ENCODE assay signal across 18 cellular contexts in the genomic region with DNA sequence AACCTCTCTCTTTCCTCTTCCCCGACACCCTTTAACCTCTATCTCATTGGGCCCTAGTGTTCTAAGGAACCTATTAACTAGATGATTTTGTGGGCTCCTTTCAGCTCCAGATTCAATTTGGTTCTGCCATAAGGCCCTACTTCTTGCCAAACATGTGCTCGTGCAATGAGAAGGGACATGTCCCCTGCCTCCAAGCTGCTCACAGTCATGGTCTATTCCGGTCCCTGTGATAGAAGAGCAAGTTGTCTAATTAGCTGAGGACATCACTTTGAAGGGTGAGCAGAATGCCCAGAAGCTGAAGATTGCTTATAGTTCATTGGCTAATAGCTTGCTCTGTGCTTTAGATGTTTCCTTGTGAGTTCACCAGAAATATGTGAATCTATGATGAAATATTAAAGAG.
DNase-seq lines count a peak whose midpoint lies in the region; ATAC-seq and TF ChIP-seq lines count a peak whose summit lies in the region.
"Had no signal": no experiment of that assay in that cellular context is flagged by ENCODE, and none has a peak within 500 bp of the region (broad histone marks: within the 10 kb centered on the region; RNA-seq: fewer than 3 reads in every experiment).

No MANE protein-coding gene starts in this region.

- H3K27ac ChIP-seq in caudate nucleus (ENCODE audit: low read depth, low read length): peak overlapping the region; percentile 53
- H3K27ac ChIP-seq in dorsolateral prefrontal cortex: peak overlapping the region in 50 of 59 donors; percentile 3 to 85 (median 72)
- H3K27ac ChIP-seq: 22Rv1, BLaER1, C4-2B, GM23248 had no signal

- no peaks in the 10 kb centered on the region for H3K9me3 ChIP-seq in MG63
- H3K9me3 ChIP-seq: BLaER1, Caco-2 had no signal

- in situ Hi-C loops in G401 (cut with HindIII; ENCODE audit: low sequenced_read_pairs): no loop called here

- no peak for TF ChIP-seq CTCF in dorsolateral prefrontal cortex (IDR thresholded peaks at IDR 0.05 in 54 of 56, conservative IDR thresholded peaks at IDR 0.05 in 2 of 56; ENCODE audit: low read depth in 1 of 56, partially characterized antibody in 56 of 56)

- no peak for ATAC-seq in stimulated activated naive CD8-positive, alpha-beta T cell treated with anti-CD3 and anti-CD28 coated beads, Interleukin-15, Interleukin-2, amounts not matched to agents 100 U/mL and 50 U/mL, for 24 hours
- ATAC-seq in GM21619 (IDR thresholded peaks at IDR 0.05; ENCODE audit: unreplicated experiment): no peak
- ATAC-seq: CD8-positive, alpha-beta T cell had no signal

- intact Hi-C loops in dorsolateral prefrontal cortex (cut with DNase I): no loop called here

- DNase-seq in G401 (ENCODE audit: low spot score) (peak; percentile 69), caudate nucleus (lab: John Stamatoyannopoulos, UW) (peak in 1 of 61 donors; percentile 9), dorsolateral prefrontal cortex (peak in 1 of 10 donors; percentile 22), MG63 (no peak)
- DNase-seq in stimulated activated naive CD8-positive, alpha-beta T cell treated with anti-CD3 and anti-CD28 coated beads, Interleukin-15, Interleukin-2, amounts not matched to agents 100 U/mL and 50 U/mL, for 24 hours: no peak
- DNase-seq: Caco-2; CD4-positive, CD25-positive, alpha-beta regulatory T cell; CD8-positive, alpha-beta T cell; DMS79; EL; GF-D8; GM23248; H7; HCEC 1CT had no signal

- H3K36me3 ChIP-seq in MG63: no peaks in the 10 kb centered on the region
- H3K36me3 ChIP-seq: BLaER1 had no signal

- H3K27me3 ChIP-seq in dorsolateral prefrontal cortex (no peaks in the 10 kb centered on the region), MG63 (no peaks in the 10 kb centered on the region; the same call in 1 of the 2 replicates)
- H3K27me3 ChIP-seq: BLaER1 had no signal

- no peak overlapping the region for H3K4me3 ChIP-seq in dorsolateral prefrontal cortex
- no peak overlapping the region for H3K4me3 ChIP-seq in MG63
- H3K4me3 ChIP-seq: BLaER1, GM23248 had no signal
